Comparison of ENCODE assay signal across 27 cellular contexts in the genomic region with DNA sequence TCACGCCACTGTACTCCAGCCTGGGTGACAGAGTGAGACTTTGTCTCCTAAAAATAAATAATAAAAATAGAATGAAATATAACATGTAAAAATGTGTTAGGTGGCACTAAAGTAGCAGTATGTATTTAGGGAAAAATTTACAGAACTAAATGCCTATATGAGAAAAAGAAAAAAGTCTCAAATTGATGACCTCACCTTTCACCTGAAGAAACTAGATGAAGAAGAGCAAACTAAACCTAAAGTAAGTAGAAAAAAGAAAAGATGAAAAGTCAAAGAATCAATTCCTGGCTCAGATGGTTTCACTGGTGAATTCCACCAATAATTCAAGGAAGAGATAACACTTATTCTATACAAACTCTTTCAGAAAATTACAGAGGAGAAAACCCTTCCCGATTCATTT.
"Had no signal": no experiment of that assay in that cellular context is flagged by ENCODE, and none has a peak within 500 bp of the region (broad histone marks: within the 10 kb centered on the region; RNA-seq: fewer than 3 reads in every experiment).

No MANE protein-coding gene starts in this region.

- H3K27ac ChIP-seq: stomach, suprapubic skin, testis, thoracic aorta, thyroid gland, tibial artery, tibial nerve, transverse colon, upper lobe of left lung, upper lobe of right lung, uterus, vagina had no signal

- H3K27me3 ChIP-seq: stomach, suprapubic skin, testis, thyroid gland, tibial artery, tibial nerve, transverse colon, upper lobe of left lung, upper lobe of right lung, uterus, vagina had no signal

- H3K9me3 ChIP-seq: stomach, suprapubic skin, testis, thoracic aorta, thyroid gland, tibial artery, tibial nerve, transverse colon, upper lobe of left lung, upper lobe of right lung, uterus, vagina had no signal

- ATAC-seq: stimulated activated effector memory CD8-positive, alpha-beta T cell treated with anti-CD3 and anti-CD28 coated beads, Interleukin-12 subunit alpha, Interleukin-12 subunit beta, amount 100 ng/mL, for 72 hours; stimulated activated memory B cell treated with anti-CD40 and anti-IgM and Interleukin-4, amounts not matched to agents 10 μg/mL and 1 μg/mL and 100 μg/mL, for 72 hours; stimulated activated naive B cell treated with anti-CD40 and anti-IgM and Interleukin-4, amounts not matched to agents 10 μg/mL and 1 μg/mL and 100 μg/mL, for 72 hours; stimulated activated naive CD8-positive, alpha-beta T cell treated with anti-CD3 and anti-CD28 coated beads, Interleukin-15, amount 100 ng/mL, for 72 hours; stimulated activated naive CD8-positive, alpha-beta T cell treated with anti-CD3 and anti-CD28 coated beads, Interleukin-15, Interleukin-2, amounts not matched to agents 100 U/mL and 50 U/mL, for 24 hours; upper lobe of right lung had no signal

- DNase-seq: stimulated activated CD4-positive, alpha-beta T cell treated with anti-CD3 and anti-CD28 coated beads, Interleukin-2, amount 100 ng/mL, for 48 hours; stimulated activated CD4-positive, alpha-beta T cell treated with anti-CD3 and anti-CD28 coated beads, Interleukin-4, amount 100 ng/mL, for 1 hour; stimulated activated CD4-positive, alpha-beta T cell treated with anti-CD3 and anti-CD28 coated beads, Interleukin-4, amount 100 ng/mL, for 24 hours; stimulated activated CD4-positive, alpha-beta T cell treated with anti-CD3 and anti-CD28 coated beads, Interleukin-4, amount 100 ng/mL, for 4 hours; stimulated activated CD8-positive, alpha-beta memory T cell treated with anti-CD3 and anti-CD28 coated beads, Interleukin-4, amount 100 ng/mL, for 48 hours; stimulated activated naive B cell treated with anti-CD40 and anti-IgM and Interleukin-4, amounts not matched to agents 10 μg/mL and 1 μg/mL and 100 μg/mL, for 72 hours; stimulated activated naive CD4-positive, alpha-beta T cell; stimulated activated naive CD4-positive, alpha-beta T cell treated with Interleukin-2 at 50 U/mL for 16 hours; stimulated activated naive CD8-positive, alpha-beta T cell treated with anti-CD3 and anti-CD28 coated beads, Interleukin-15, amount 100 ng/mL, for 72 hours; stimulated activated naive CD8-positive, alpha-beta T cell treated with anti-CD3 and anti-CD28 coated beads, Interleukin-15, Interleukin-2, amounts not matched to agents 100 U/mL and 50 U/mL, for 24 hours; stomach; substantia nigra; testis; tibial artery; trophoblast cell; upper lobe of left lung; upper lobe of right lung had no signal

- H3K36me3 ChIP-seq: stomach, suprapubic skin, thoracic aorta, thyroid gland, tibial artery, tibial nerve, transverse colon, upper lobe of left lung, upper lobe of right lung, uterus, vagina had no signal

- H3K4me3 ChIP-seq: stomach, suprapubic skin, testis, thoracic aorta, thyroid gland, tibial artery, tibial nerve, transverse colon, upper lobe of left lung, upper lobe of right lung, uterus, vagina had no signal

- FAIRE-seq: urothelium cell line had no signal

- H3K4me1 ChIP-seq: stomach, suprapubic skin, testis, tibial artery, upper lobe of left lung, upper lobe of right lung had no signal
